In genomic region chr13:33109319-33109718, GRCh38 we compare ENCODE assay signal across 11 cellular contexts.
A peak's percentile ranks its signal among the peaks of the same experiment; 100 is the strongest.
DNase-seq lines count a peak whose midpoint lies in the region; ATAC-seq and TF ChIP-seq lines count a peak whose summit lies in the region.
"Had no signal": no experiment of that assay in that cellular context is flagged by ENCODE, and none has a peak within 500 bp of the region (broad histone marks: within the 10 kb centered on the region; RNA-seq: fewer than 3 reads in every experiment).

No MANE protein-coding gene starts in this region.

- in situ Hi-C loops in brain microvascular endothelial cell (cut with HindIII; ENCODE audit: low pct_ligation_motif_present, low sequenced_read_pairs): no loop called here

- H4K20me1 ChIP-seq in osteoblast (ENCODE audit: insufficient read depth, low read length): peaks cover 6% of the 10 kb centered on the region

- no peaks in the 10 kb centered on the region for H3K9me3 ChIP-seq in osteoblast (ENCODE audit: low read depth, low read length)

- peaks cover 8% of the 10 kb centered on the region for H3K79me2 ChIP-seq in osteoblast (ENCODE audit: insufficient read depth, low read length)

- TF ChIP-seq CTCF in GM10266 (IDR thresholded peaks at IDR 0.05; ENCODE audit: control insufficient read depth, insufficient read depth, low read depth, missing control alignments): no peak
- TF ChIP-seq CTCF in brain microvascular endothelial cell (IDR thresholded peaks at IDR 0.05; ENCODE audit: low read depth, low read length, missing control alignments): no peak
- TF ChIP-seq CTCF in osteoblast (IDR thresholded peaks at IDR 0.05; ENCODE audit: extremely low read depth, low read depth, low read length): no peak

- H3K27ac ChIP-seq in brain microvascular endothelial cell (peak overlapping the region; percentile 34), osteoblast (ENCODE audit: low read depth, low read length) (peak overlapping the region; percentile 82)
- H3K27ac ChIP-seq: SK-N-MC had no signal

- H3K4me1 ChIP-seq in osteoblast (ENCODE audit: insufficient read depth, low read length): peaks cover 53% of the 10 kb centered on the region

- DNase-seq in GM10266 (ENCODE audit: extremely low spot score) (peak; percentile 21), brain microvascular endothelial cell (no peak), osteoblast (ENCODE audit: insufficient read length, low spot score, missing footprints) (no peak), SKM-1 treated with dmso at 0.1 percent for 144 hours (lab: John Stamatoyannopoulos, UW; ENCODE audit: unreplicated experiment) (no peak), NCI-H2029 (lab: John Stamatoyannopoulos, UW) (no peak), UCSD-AML1 (lab: John Stamatoyannopoulos, UW; ENCODE audit: unreplicated experiment) (no peak)
- DNase-seq: NCI-H345; stimulated activated naive CD8-positive, alpha-beta T cell treated with anti-CD3 and anti-CD28 coated beads, Interleukin-15, amount 100 ng/mL, for 72 hours had no signal

- H3K27me3 ChIP-seq in brain microvascular endothelial cell (replicated peaks): no peaks in the 10 kb centered on the region
- no peaks in the 10 kb centered on the region for H3K27me3 ChIP-seq in osteoblast (ENCODE audit: insufficient read depth, low read length)

- H3K4me2 ChIP-seq in osteoblast (ENCODE audit: insufficient read depth, low read length): no peak overlapping the region

- H3K4me3 ChIP-seq in brain microvascular endothelial cell (ENCODE audit: low read depth, low read length) (no peak overlapping the region), osteoblast (ENCODE audit: insufficient read depth, low read length) (no peak overlapping the region)
- H3K4me3 ChIP-seq: SK-N-MC had no signal

- ATAC-seq in HG02642 (IDR thresholded peaks at IDR 0.05; ENCODE audit: poor library complexity, unreplicated experiment) (peak; percentile 28), HG03196 (IDR thresholded peaks at IDR 0.05; ENCODE audit: unreplicated experiment) (no peak)
- ATAC-seq: stimulated activated naive CD8-positive, alpha-beta T cell treated with anti-CD3 and anti-CD28 coated beads, Interleukin-15, amount 100 ng/mL, for 72 hours had no signal

- H2AFZ ChIP-seq in osteoblast (ENCODE audit: low read length): no peak overlapping the region

- peaks cover 93% of the 10 kb centered on the region for H3K36me3 ChIP-seq in brain microvascular endothelial cell (replicated peaks)
- peaks cover 89% of the 10 kb centered on the region for H3K36me3 ChIP-seq in osteoblast (ENCODE audit: insufficient read depth, low read length)
